Comparison of ENCODE assay signal across 17 cellular contexts in genomic region chr9:85114799-85115198, GRCh38.
"Had no signal": no experiment of that assay in that cellular context is flagged by ENCODE, and none has a peak within 500 bp of the region (broad histone marks: within the 10 kb centered on the region; RNA-seq: fewer than 3 reads in every experiment).

No MANE protein-coding gene starts in this region.

- DNase-seq: activated CD4-positive, alpha-beta T cell treated with anti-CD3 and anti-CD28 coated beads, Interleukin-2, amount 50 U/mL, for 1 hour; activated CD8-positive, alpha-beta memory T cell treated with anti-CD3 and anti-CD28 coated beads for 24 hours; activated gamma-delta T cell treated with Interleukin-2 at 50 U/mL for 16 hours; activated naive CD8-positive, alpha-beta T cell treated with anti-CD3 and anti-CD28 coated beads for 36 hours; amygdala; endodermal cell; glutamatergic neuron; hypothalamus; left cardiac atrium; lower lobe of right lung; nephron progenitor cell; occipital lobe; stimulated activated CD4-positive, alpha-beta T cell treated with anti-CD3 and anti-CD28 coated beads, Interleukin-4, amount 100 ng/mL, for 1 hour; stimulated activated naive B cell treated with anti-CD40 and anti-IgM and Interleukin-4, amounts not matched to agents 10 μg/mL and 1 μg/mL and 100 μg/mL, for 72 hours; T-helper 9 cell; thyroid gland had no signal

- H3K4me1 ChIP-seq: lower lobe of right lung, right atrium auricular region, thyroid gland had no signal

- H3K9me3 ChIP-seq: lower lobe of right lung, right atrium auricular region, thyroid gland had no signal

- H3K27me3 ChIP-seq: right atrium auricular region, thyroid gland had no signal

- H3K27ac ChIP-seq: lower lobe of right lung, right atrium auricular region, thyroid gland had no signal

- H3K4me3 ChIP-seq: lower lobe of right lung, right atrium auricular region, thyroid gland had no signal

- H3K36me3 ChIP-seq: lower lobe of right lung, right atrium auricular region, thyroid gland had no signal

- ATAC-seq: left cardiac atrium; lower lobe of right lung; stimulated activated naive B cell treated with anti-CD40 and anti-IgM and Interleukin-4, amounts not matched to agents 10 μg/mL and 1 μg/mL and 100 μg/mL, for 72 hours had no signal
